8 cellular contexts compared by ENCODE assay signal in the genomic region with DNA sequence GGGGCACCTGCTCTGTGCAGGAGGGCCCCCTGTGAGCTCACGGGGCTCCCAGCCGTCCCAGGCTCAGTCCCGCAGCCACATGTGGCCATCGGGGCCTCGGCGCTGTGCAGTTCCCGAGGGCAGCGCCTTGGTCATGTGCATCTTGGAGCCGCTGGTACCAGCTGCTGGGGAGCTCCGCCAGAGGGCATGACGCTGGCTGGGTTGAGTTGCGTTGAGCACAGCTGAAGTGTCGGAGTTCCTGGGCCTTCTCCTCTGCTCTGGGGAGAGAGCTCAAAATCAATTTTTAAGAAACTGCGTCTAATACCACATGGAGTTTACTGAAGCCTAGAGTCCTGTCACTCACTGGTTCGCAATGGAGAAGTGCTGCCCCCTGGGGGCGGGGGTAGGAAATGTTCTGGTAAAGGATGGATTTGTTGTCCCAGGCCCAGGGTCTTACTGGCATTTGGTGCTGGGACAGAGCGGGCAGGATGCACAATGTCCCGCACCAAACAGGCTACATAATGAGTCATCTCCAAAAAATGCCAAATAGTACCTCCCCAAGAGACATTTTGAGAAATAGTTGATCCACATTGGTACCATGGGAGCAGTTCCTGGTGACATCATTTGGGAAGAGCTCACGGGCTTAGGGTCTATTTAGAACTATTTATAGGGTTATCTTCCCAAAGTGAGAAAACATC. TPM values are rescaled to one million over a fixed set of nuclear protein-coding genes. Genes with fewer than 3 reads are reported as not detected.
DNase-seq lines count a peak whose midpoint lies in the region; ATAC-seq and TF ChIP-seq lines count a peak whose summit lies in the region.

No MANE protein-coding gene starts in this region.

- peak; percentile 24 for ATAC-seq in CD4-positive, alpha-beta T cell (ENCODE audit: poor library complexity)
- ATAC-seq in HG02623 (IDR thresholded peaks at IDR 0.05; ENCODE audit: unreplicated experiment), result no peak

- no peak overlapping the region for H3K18ac ChIP-seq in mesenchymal stem cell (ENCODE audit: low read depth in 1 of 2, low read length in 2 of 2)

- H3K4ac ChIP-seq in mesenchymal stem cell (ENCODE audit: low read depth in 1 of 2, low read length in 2 of 2), result no peak overlapping the region

- peak overlapping the region in 1 of 2 experiments; percentile 21 for H2BK12ac ChIP-seq in mesenchymal stem cell (ENCODE audit: low read length in 2 of 2)

- DNase-seq in CD4-positive, alpha-beta T cell, result peak; percentile 20 to 61 (median 32)
- DNase-seq in NCI-H526 (lab: John Stamatoyannopoulos, UW), result peak; percentile 41 to 74
- DNase-seq in activated CD4-positive, alpha-beta T cell treated with anti-CD3 and anti-CD28 coated beads, Interleukin-2, amount 50 U/mL, for 24 hours (ENCODE audit: low read depth in 1 of 2, low spot score in 1 of 2), result peak; percentile 37 to 57
- DNase-seq in effector CD4-positive, alpha-beta T cell, result peak; percentile 37
- DNase-seq in mesenchymal stem cell, result peak; percentile 81
- peak; percentile 45 to 59 for DNase-seq in stimulated activated CD8-positive, alpha-beta memory T cell treated with anti-CD3 and anti-CD28 coated beads, Interleukin-2, amount 100 ng/mL, for 48 hours (ENCODE audit: low read depth in 2 of 2)

- H3K9me3 ChIP-seq in CD4-positive, alpha-beta T cell (ENCODE audit: control insufficient read depth, low read length), result no peaks in the 10 kb centered on the region
- H3K9me3 ChIP-seq in HEK293 (ENCODE audit: control insufficient read depth, insufficient read depth, low read depth, low read length) (no peaks in the 10 kb centered on the region), mesenchymal stem cell (ENCODE audit: control insufficient read depth, low read length) (no peaks in the 10 kb centered on the region)

- no peak overlapping the region for H3K23ac ChIP-seq in mesenchymal stem cell (ENCODE audit: low read length in 2 of 2)

- H2AFZ ChIP-seq in mesenchymal stem cell (ENCODE audit: low read depth, low read length), result no peak overlapping the region

- H3K36me3 ChIP-seq in HEK293 (ENCODE audit: control insufficient read depth in 2 of 2, insufficient read depth in 1 of 2, low read length in 2 of 2) (no peaks in the 10 kb centered on the region), mesenchymal stem cell (ENCODE audit: control insufficient read depth in 1 of 2, insufficient read depth in 2 of 2, low read depth in 1 of 2, low read length in 2 of 2) (no peaks in the 10 kb centered on the region)

- no peak overlapping the region for H3K4me3 Mint-ChIP-seq in CD4-positive, alpha-beta T cell

- H2BK120ac ChIP-seq in mesenchymal stem cell (ENCODE audit: low read depth, low read length), result no peak overlapping the region

- H3K4me1 ChIP-seq in HEK293 (ENCODE audit: control insufficient read depth, insufficient read depth, low read length) (peaks cover 3% of the 10 kb centered on the region), mesenchymal stem cell (ENCODE audit: control insufficient read depth, insufficient read depth, low read depth, low read length) (peaks cover 1% of the 10 kb centered on the region)

- TF ChIP-seq CTCF in CD4-positive, alpha-beta T cell (IDR thresholded peaks at IDR 0.05), result peak; percentile 81
- TF ChIP-seq CTCF in HEK293 (tag by site-specific recombination; IDR thresholded peaks at IDR 0.05), result 0 out of 2 replicates have a peak, but pooled peaks have one; percentile 51

- no peak overlapping the region for H4K91ac ChIP-seq in mesenchymal stem cell (ENCODE audit: low read length)

- no peaks in the 10 kb centered on the region for H3K36me3 Mint-ChIP-seq in CD4-positive, alpha-beta T cell (ENCODE audit: low read depth)

- no peak overlapping the region for H2AK5ac ChIP-seq in mesenchymal stem cell (ENCODE audit: low read length, severe bottlenecking)

- H3K9ac ChIP-seq in mesenchymal stem cell (ENCODE audit: low read length), result peak overlapping the region; percentile 75

- H3K27ac Mint-ChIP-seq in CD4-positive, alpha-beta T cell, result no peak overlapping the region

- POLR2A ChIA-PET in CD4-positive, alpha-beta T cell (lab: Charles Lee), result interaction anchor here (0.9 kb wide), 1 partner anchor 449 kb away, joined by 3 read pairs; a partner anchor contains a TSS
- POLR2A ChIA-PET in HEK293 (lab: Yijun Ruan, JAX), result no interaction called here

- no peak overlapping the region for H3K27ac ChIP-seq in CD4-positive, alpha-beta T cell (ENCODE audit: low read depth, low read length)
- H3K27ac ChIP-seq in HEK293 (ENCODE audit: extremely low read depth, low read depth, low read length) (no peak overlapping the region), mesenchymal stem cell (ENCODE audit: low read length, poor library complexity, severe bottlenecking) (no peak overlapping the region)

- no peaks in the 10 kb centered on the region for H3K79me1 ChIP-seq in mesenchymal stem cell (replicated peaks; ENCODE audit: low read length, poor library complexity, severe bottlenecking)

- intact Hi-C loops in CD4-positive, alpha-beta T cell (cut with DNase I, micrococcal nuclease), result loop anchor here in 1 of 2 experiments (1.0 to 5.0 kb wide), 4 partner anchors 105 to 750 kb away; no protein-coding TSS in a partner anchor

- H3K27me3 ChIP-seq in CD4-positive, alpha-beta T cell (ENCODE audit: control insufficient read depth, insufficient read depth, low read length), result no peaks in the 10 kb centered on the region
- peaks cover 42 to 49% of the 10 kb centered on the region in 2 experiments for H3K27me3 ChIP-seq in mesenchymal stem cell (ENCODE audit: control insufficient read depth in 1 of 2, insufficient read depth in 1 of 2, low read length in 2 of 2)

- no peaks in the 10 kb centered on the region for H3K4me1 Mint-ChIP-seq in CD4-positive, alpha-beta T cell (ENCODE audit: low read depth)

- CTCF ChIA-PET in CD4-positive, alpha-beta T cell (lab: Charles Lee), result interaction anchor here (0.5 to 1.6 kb wide), 5 partner anchors 23 to 750 kb away, joined by 3 to 4 read pairs (median 3); a partner anchor contains a TSS
- CTCF ChIA-PET in HEK293 (lab: Yijun Ruan, JAX), result interaction anchor here (0.5 to 11.6 kb wide), 69 partner anchors 9 to 1347 kb away, joined by 3 to 282 read pairs (median 6); a partner anchor contains a TSS

- H2BK15ac ChIP-seq in mesenchymal stem cell (ENCODE audit: low read depth, poor library complexity, severe bottlenecking), result no peak overlapping the region

- H3K4me3 ChIP-seq in HEK293 (ENCODE audit: low read depth, low read length), result no peak overlapping the region
- H3K4me3 ChIP-seq in mesenchymal stem cell (ENCODE audit: insufficient read depth in 1 of 2, low read depth in 1 of 2, low read length in 2 of 2), result no peak overlapping the region

- peaks cover 5% of the 10 kb centered on the region for H3K27me3 Mint-ChIP-seq in CD4-positive, alpha-beta T cell

- H2BK5ac ChIP-seq in mesenchymal stem cell (ENCODE audit: low read depth, low read length, poor library complexity, severe bottlenecking), result no peak overlapping the region

- no peak overlapping the region for H3K14ac ChIP-seq in mesenchymal stem cell (ENCODE audit: low read length in 2 of 2)

- WGBS in mesenchymal stem cell, result 64% methylated on average over 18 of the region's 19 CpGs

- H4K8ac ChIP-seq in mesenchymal stem cell (ENCODE audit: low read length), result no peak overlapping the region

- H3K4me2 ChIP-seq in mesenchymal stem cell (ENCODE audit: low read length, poor library complexity, severe bottlenecking), result no peak overlapping the region

- H3K9me3 Mint-ChIP-seq in CD4-positive, alpha-beta T cell, result no peaks in the 10 kb centered on the region

TF ChIP-seq in HEK293, 187 proteins besides CTCF, POLR2A, EP300 and RAD21 (continues in another document):
- TF ChIP-seq, protein P1, sequence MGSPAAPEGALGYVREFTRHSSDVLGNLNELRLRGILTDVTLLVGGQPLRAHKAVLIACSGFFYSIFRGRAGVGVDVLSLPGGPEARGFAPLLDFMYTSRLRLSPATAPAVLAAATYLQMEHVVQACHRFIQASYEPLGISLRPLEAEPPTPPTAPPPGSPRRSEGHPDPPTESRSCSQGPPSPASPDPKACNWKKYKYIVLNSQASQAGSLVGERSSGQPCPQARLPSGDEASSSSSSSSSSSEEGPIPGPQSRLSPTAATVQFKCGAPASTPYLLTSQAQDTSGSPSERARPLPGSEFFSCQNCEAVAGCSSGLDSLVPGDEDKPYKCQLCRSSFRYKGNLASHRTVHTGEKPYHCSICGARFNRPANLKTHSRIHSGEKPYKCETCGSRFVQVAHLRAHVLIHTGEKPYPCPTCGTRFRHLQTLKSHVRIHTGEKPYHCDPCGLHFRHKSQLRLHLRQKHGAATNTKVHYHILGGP (tag by site-specific recombination; IDR thresholded peaks at IDR 0.05), result no peak
- no peak for TF ChIP-seq ZNF302 (tag by site-specific recombination; IDR thresholded peaks at IDR 0.05; ENCODE audit: low read depth)
- TF ChIP-seq SCRT2 (tag by site-specific recombination; IDR thresholded peaks at IDR 0.05), result no peak
- TF ChIP-seq ZNF548 (tag by site-specific recombination; IDR thresholded peaks at IDR 0.05), result no peak
- TF ChIP-seq ZNF501 (tag by site-specific recombination; IDR thresholded peaks at IDR 0.05), result no peak
- no peak for TF ChIP-seq ZBTB1 (tag by site-specific recombination; IDR thresholded peaks at IDR 0.05)
- TF ChIP-seq ZBTB20 (tag by site-specific recombination; IDR thresholded peaks at IDR 0.05), result no peak
- TF ChIP-seq ZNF785 (tag by site-specific recombination; IDR thresholded peaks at IDR 0.05), result no peak
- peak; percentile 47 for TF ChIP-seq ZNF654 (tag by site-specific recombination; IDR thresholded peaks at IDR 0.05; ENCODE audit: low read depth)
- TF ChIP-seq ZNF585B (tag by site-specific recombination; IDR thresholded peaks at IDR 0.05), result 0 out of 2 replicates have a peak, but pooled peaks have one; percentile 21
- TF ChIP-seq, protein P2, sequence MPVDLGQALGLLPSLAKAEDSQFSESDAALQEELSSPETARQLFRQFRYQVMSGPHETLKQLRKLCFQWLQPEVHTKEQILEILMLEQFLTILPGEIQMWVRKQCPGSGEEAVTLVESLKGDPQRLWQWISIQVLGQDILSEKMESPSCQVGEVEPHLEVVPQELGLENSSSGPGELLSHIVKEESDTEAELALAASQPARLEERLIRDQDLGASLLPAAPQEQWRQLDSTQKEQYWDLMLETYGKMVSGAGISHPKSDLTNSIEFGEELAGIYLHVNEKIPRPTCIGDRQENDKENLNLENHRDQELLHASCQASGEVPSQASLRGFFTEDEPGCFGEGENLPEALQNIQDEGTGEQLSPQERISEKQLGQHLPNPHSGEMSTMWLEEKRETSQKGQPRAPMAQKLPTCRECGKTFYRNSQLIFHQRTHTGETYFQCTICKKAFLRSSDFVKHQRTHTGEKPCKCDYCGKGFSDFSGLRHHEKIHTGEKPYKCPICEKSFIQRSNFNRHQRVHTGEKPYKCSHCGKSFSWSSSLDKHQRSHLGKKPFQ (tag by site-specific recombination; IDR thresholded peaks at IDR 0.05), result no peak
- no peak for TF ChIP-seq KLF10 (tag by site-specific recombination; IDR thresholded peaks at IDR 0.05)
- TF ChIP-seq ZNF658 (tag by site-specific recombination; IDR thresholded peaks at IDR 0.05), result no peak

RNA-seq across cellular contexts. Expression of a gene that starts 48.8 kb away (rescaled TPM):
- total RNA-seq in CD4-positive, alpha-beta T cell, result under 1 TPM; 0.22 to 0.31 TPM
- polyA plus RNA-seq in mesenchymal stem cell (2013, experiment 1 of 2), result 1.9 TPM
- polyA plus RNA-seq in mesenchymal stem cell (2013, experiment 2 of 2), result 1.9 TPM
